ENCODE assay signal across 8 cellular contexts in genomic region chr17:1907818-1908698, GRCh38.
DNase-seq lines count a peak whose midpoint lies in the region.

No MANE protein-coding gene starts in this region.

- no peak overlapping the region for H3K27ac ChIP-seq in iPS-18a (ENCODE audit: low read length)
- H3K27ac ChIP-seq in stomach smooth muscle (ENCODE audit: low read length): no peak overlapping the region

- H3K27me3 Mint-ChIP-seq in activated naive CD8-positive, alpha-beta T cell: peaks cover 20% of the 10 kb centered on the region

- H3K27ac Mint-ChIP-seq in activated naive CD8-positive, alpha-beta T cell: no peak overlapping the region

- H3K36me3 ChIP-seq in iPS-18a (ENCODE audit: control insufficient read depth, low read depth, low read length) (no peaks in the 10 kb centered on the region), stomach smooth muscle (ENCODE audit: control insufficient read depth in 2 of 2, insufficient read depth in 2 of 2, low read length in 2 of 2) (no peaks in the 10 kb centered on the region)

- peak; percentile 60 for DNase-seq in activated CD8-positive, alpha-beta memory T cell treated with anti-CD3 and anti-CD28 coated beads for 24 hours
- no peak for DNase-seq in activated CD8-positive, alpha-beta memory T cell treated with anti-CD3 and anti-CD28 coated beads, Interleukin-2, amount 50 U/mL, for 4 hours
- DNase-seq in NCI-H1436 treated with DMSO at 0.1 percent for 48 hours (lab: John Stamatoyannopoulos, UW): no peak
- DNase-seq in midbrain (lab: John Stamatoyannopoulos, UW): no peak
- DNase-seq in cortex of kidney (lab: John Stamatoyannopoulos, UW): no peak

- H3K36me3 Mint-ChIP-seq in activated naive CD8-positive, alpha-beta T cell: peaks cover 2% of the 10 kb centered on the region

- no peaks in the 10 kb centered on the region for H3K9me3 Mint-ChIP-seq in activated naive CD8-positive, alpha-beta T cell (ENCODE audit: low read depth)

- peak overlapping the region; percentile 70 for H3K4me3 Mint-ChIP-seq in activated naive CD8-positive, alpha-beta T cell

- H3K27me3 ChIP-seq in iPS-18a (ENCODE audit: control insufficient read depth, insufficient read depth, low read length): peaks cover 100% of the 10 kb centered on the region
- H3K27me3 ChIP-seq in stomach smooth muscle (ENCODE audit: control insufficient read depth in 1 of 2, insufficient read depth in 2 of 2, low read length in 2 of 2): peaks cover 46 to 54% of the 10 kb centered on the region in 2 donors

- H3K4me1 ChIP-seq in iPS-18a (ENCODE audit: control insufficient read depth, low read depth, low read length): peaks cover 3% of the 10 kb centered on the region
- peaks cover 14% of the 10 kb centered on the region for H3K4me1 ChIP-seq in stomach smooth muscle (ENCODE audit: control insufficient read depth, insufficient read depth, low read length)

- H3K9me3 ChIP-seq in iPS-18a (ENCODE audit: control insufficient read depth, low read depth, low read length): no peaks in the 10 kb centered on the region
- no peaks in the 10 kb centered on the region for H3K9me3 ChIP-seq in stomach smooth muscle (ENCODE audit: control insufficient read depth in 2 of 2, low read length in 2 of 2)

- H3K4me3 ChIP-seq in iPS-18a (ENCODE audit: low read length) (peak overlapping the region; percentile 51), stomach smooth muscle (ENCODE audit: low read length in 2 of 2) (peak overlapping the region; percentile 27 to 61)

- H3K4me1 Mint-ChIP-seq in activated naive CD8-positive, alpha-beta T cell (ENCODE audit: low read depth): peaks cover 11% of the 10 kb centered on the region

- H3K9ac ChIP-seq in iPS-18a (ENCODE audit: low read length) (no peak overlapping the region), stomach smooth muscle (ENCODE audit: low read length in 2 of 2) (peak overlapping the region in 1 of 2 donors; percentile 24)
